Comparison of ENCODE assay signal across 1 cellular context in genomic region chr11:41309111-41309522, GRCh38.
TF ChIP-seq lines count a peak whose summit lies in the region.

No MANE protein-coding gene starts in this region.

TF ChIP-seq in GM23338, 12 proteins besides CTCF, POLR2A, EP300 and RAD21 (continued from another document):
- TF ChIP-seq, protein P1, sequence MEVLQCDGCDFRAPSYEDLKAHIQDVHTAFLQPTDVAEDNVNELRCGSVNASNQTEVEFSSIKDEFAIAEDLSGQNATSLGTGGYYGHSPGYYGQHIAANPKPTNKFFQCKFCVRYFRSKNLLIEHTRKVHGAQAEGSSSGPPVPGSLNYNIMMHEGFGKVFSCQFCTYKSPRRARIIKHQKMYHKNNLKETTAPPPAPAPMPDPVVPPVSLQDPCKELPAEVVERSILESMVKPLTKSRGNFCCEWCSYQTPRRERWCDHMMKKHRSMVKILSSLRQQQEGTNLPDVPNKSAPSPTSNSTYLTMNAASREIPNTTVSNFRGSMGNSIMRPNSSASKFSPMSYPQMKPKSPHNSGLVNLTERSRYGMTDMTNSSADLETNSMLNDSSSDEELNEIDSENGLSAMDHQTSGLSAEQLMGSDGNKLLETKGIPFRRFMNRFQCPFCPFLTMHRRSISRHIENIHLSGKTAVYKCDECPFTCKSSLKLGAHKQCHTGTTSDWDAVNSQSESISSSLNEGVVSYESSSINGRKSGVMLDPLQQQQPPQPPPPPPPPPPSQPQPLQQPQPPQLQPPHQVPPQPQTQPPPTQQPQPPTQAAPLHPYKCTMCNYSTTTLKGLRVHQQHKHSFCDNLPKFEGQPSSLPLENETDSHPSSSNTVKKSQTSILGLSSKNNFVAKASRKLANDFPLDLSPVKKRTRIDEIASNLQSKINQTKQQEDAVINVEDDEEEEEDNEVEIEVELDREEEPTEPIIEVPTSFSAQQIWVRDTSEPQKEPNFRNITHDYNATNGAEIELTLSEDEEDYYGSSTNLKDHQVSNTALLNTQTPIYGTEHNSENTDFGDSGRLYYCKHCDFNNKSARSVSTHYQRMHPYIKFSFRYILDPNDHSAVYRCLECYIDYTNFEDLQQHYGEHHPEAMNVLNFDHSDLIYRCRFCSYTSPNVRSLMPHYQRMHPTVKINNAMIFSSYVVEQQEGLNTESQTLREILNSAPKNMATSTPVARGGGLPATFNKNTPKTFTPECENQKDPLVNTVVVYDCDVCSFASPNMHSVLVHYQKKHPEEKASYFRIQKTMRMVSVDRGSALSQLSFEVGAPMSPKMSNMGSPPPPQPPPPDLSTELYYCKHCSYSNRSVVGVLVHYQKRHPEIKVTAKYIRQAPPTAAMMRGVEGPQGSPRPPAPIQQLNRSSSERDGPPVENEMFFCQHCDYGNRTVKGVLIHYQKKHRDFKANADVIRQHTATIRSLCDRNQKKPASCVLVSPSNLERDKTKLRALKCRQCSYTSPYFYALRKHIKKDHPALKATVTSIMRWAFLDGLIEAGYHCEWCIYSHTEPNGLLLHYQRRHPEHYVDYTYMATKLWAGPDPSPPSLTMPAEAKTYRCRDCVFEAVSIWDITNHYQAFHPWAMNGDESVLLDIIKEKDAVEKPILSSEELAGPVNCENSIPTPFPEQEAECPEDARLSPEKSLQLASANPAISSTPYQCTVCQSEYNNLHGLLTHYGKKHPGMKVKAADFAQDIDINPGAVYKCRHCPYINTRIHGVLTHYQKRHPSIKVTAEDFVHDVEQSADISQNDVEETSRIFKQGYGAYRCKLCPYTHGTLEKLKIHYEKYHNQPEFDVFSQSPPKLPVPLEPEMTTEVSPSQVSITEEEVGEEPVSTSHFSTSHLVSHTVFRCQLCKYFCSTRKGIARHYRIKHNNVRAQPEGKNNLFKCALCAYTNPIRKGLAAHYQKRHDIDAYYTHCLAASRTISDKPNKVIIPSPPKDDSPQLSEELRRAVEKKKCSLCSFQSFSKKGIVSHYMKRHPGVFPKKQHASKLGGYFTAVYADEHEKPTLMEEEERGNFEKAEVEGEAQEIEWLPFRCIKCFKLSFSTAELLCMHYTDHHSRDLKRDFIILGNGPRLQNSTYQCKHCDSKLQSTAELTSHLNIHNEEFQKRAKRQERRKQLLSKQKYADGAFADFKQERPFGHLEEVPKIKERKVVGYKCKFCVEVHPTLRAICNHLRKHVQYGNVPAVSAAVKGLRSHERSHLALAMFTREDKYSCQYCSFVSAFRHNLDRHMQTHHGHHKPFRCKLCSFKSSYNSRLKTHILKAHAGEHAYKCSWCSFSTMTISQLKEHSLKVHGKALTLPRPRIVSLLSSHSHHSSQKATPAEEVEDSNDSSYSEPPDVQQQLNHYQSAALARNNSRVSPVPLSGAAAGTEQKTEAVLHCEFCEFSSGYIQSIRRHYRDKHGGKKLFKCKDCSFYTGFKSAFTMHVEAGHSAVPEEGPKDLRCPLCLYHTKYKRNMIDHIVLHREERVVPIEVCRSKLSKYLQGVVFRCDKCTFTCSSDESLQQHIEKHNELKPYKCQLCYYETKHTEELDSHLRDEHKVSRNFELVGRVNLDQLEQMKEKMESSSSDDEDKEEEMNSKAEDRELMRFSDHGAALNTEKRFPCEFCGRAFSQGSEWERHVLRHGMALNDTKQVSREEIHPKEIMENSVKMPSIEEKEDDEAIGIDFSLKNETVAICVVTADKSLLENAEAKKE (CRISPR knock-in tag; IDR thresholded peaks at IDR 0.05), result no peak
- TF ChIP-seq JUNB (IDR thresholded peaks at IDR 0.05; ENCODE audit: unreplicated experiment), result no peak
- TF ChIP-seq CREB1 (CRISPR knock-in tag; IDR thresholded peaks at IDR 0.05; ENCODE audit: low read depth), result no peak
- TF ChIP-seq STAT1 (IDR thresholded peaks at IDR 0.05; ENCODE audit: unreplicated experiment), result no peak
- no peak for TF ChIP-seq NANOG (IDR thresholded peaks at IDR 0.05; ENCODE audit: borderline replicate concordance)
- TF ChIP-seq POLR2AphosphoS5 (IDR thresholded peaks at IDR 0.05; ENCODE audit: low read depth), result no peak
- TF ChIP-seq EZH2 (IDR thresholded peaks at IDR 0.05; ENCODE audit: low read depth, unreplicated experiment), result no peak
TF ChIP-seq in GM23338: peak in this region for 0.
